Comparison of ENCODE assay signal across 15 cellular contexts in genomic region chr9:133710661-133711427, GRCh38. TPM values are rescaled to one million over a fixed set of nuclear protein-coding genes. Genes with fewer than 3 reads are reported as not detected.
A peak's percentile ranks its signal among the peaks of the same experiment; 100 is the strongest.
DNase-seq lines count a peak whose midpoint lies in the region; ATAC-seq, FAIRE-seq and TF ChIP-seq lines count a peak whose summit lies in the region.
"Had no signal": no experiment of that assay in that cellular context is flagged by ENCODE, and none has a peak within 500 bp of the region (broad histone marks: within the 10 kb centered on the region; RNA-seq: fewer than 3 reads in every experiment).

No MANE protein-coding gene starts in this region.

- DNase-seq in Right ventricle myocardium superior (peak; percentile 36), left ventricle myocardium inferior (no peak), brain microvascular endothelial cell (no peak), urothelium cell line (ENCODE audit: low spot score) (peak; percentile 29), T-helper 9 cell (no peak), NCI-H526 treated with DMSO at 0.1 percent for 48 hours (lab: John Stamatoyannopoulos, UW) (no peak)
- DNase-seq in naive thymus-derived CD4-positive, alpha-beta T cell = no peak
- DNase-seq in stimulated activated CD4-positive, alpha-beta T cell treated with anti-CD3 and anti-CD28 coated beads, Interleukin-2, amount 100 ng/mL, for 48 hours = no peak
- DNase-seq: activated CD8-positive, alpha-beta memory T cell treated with anti-CD3 and anti-CD28 coated beads, Interleukin-2, amount 50 U/mL, for 4 hours; NCI-H2029; NCI-H748 treated with DMSO at 0.1 percent for 48 hours; Peyer's patch; thyroid gland had no signal

- H3K4me3 Mint-ChIP-seq in naive thymus-derived CD4-positive, alpha-beta T cell = peak overlapping the region in 3 of 10 donors; percentile 46 to 67 (median 57)
- H3K4me3 Mint-ChIP-seq: activated naive CD8-positive, alpha-beta T cell had no signal

- peaks cover 36% of the 10 kb centered on the region for H3K4me1 ChIP-seq in left ventricle myocardium inferior
- peaks cover 8 to 35% of the 10 kb centered on the region in 2 donors for H3K4me1 ChIP-seq in naive thymus-derived CD4-positive, alpha-beta T cell (ENCODE audit: control insufficient read depth in 2 of 2, insufficient read depth in 2 of 2, low read length in 2 of 2)

- peaks cover 0 to 7% (median 0%) of the 10 kb centered on the region in 5 donors for H3K27me3 Mint-ChIP-seq in naive thymus-derived CD4-positive, alpha-beta T cell
- H3K27me3 Mint-ChIP-seq: activated naive CD8-positive, alpha-beta T cell had no signal

- H3K9me3 Mint-ChIP-seq in naive thymus-derived CD4-positive, alpha-beta T cell = peaks cover 0 to 1% (median 0%) of the 10 kb centered on the region in 11 donors

- TF ChIP-seq CTCF in left ventricle myocardium inferior (IDR thresholded peaks at IDR 0.05; ENCODE audit: borderline replicate concordance) = no peak
- TF ChIP-seq CTCF in brain microvascular endothelial cell (IDR thresholded peaks at IDR 0.05; ENCODE audit: low read depth, low read length, missing control alignments) = no peak

- no peaks in the 10 kb centered on the region for H3K36me3 Mint-ChIP-seq in naive thymus-derived CD4-positive, alpha-beta T cell
- H3K36me3 Mint-ChIP-seq: activated naive CD8-positive, alpha-beta T cell had no signal

- intact Hi-C loops in Right ventricle myocardium superior (cut with DNase I) (no loop called here), left ventricle myocardium inferior (cut with micrococcal nuclease) (no loop called here)
- intact Hi-C loops in naive thymus-derived CD4-positive, alpha-beta T cell (cut with micrococcal nuclease) = no loop called here

- H3K4me1 Mint-ChIP-seq in naive thymus-derived CD4-positive, alpha-beta T cell = peaks cover 5 to 39% (median 32%) of the 10 kb centered on the region in 7 donors

- POLR2A ChIA-PET in naive thymus-derived CD4-positive, alpha-beta T cell (lab: Charles Lee) = interaction anchor here (2.9 to 16.7 kb wide), 2 partner anchors 8 to 27 kb away, joined by 14 to 448 read pairs; no protein-coding TSS in a partner anchor

- no peaks in the 10 kb centered on the region for H3K9me3 ChIP-seq in left ventricle myocardium inferior (replicated peaks)
- no peaks in the 10 kb centered on the region for H3K9me3 ChIP-seq in naive thymus-derived CD4-positive, alpha-beta T cell (ENCODE audit: control insufficient read depth in 2 of 3, low read length in 3 of 3)
- H3K9me3 ChIP-seq: Peyer's patch, thyroid gland had no signal

- in situ Hi-C loops in brain microvascular endothelial cell (cut with HindIII; ENCODE audit: low pct_ligation_motif_present, low sequenced_read_pairs) = no loop called here

- CTCF ChIA-PET in naive thymus-derived CD4-positive, alpha-beta T cell (lab: Charles Lee) = interaction anchor here (0.6 to 1.0 kb wide), 2 partner anchors 38 to 219 kb away, joined by 3 to 4 read pairs; no protein-coding TSS in a partner anchor

- no peak for ATAC-seq in Right ventricle myocardium superior (ENCODE audit: poor library complexity)
- ATAC-seq in naive thymus-derived CD4-positive, alpha-beta T cell = no peak
- ATAC-seq: activated CD4-positive, CD25-positive, alpha-beta regulatory T cell treated with anti-CD3 and anti-CD28 coated beads, Interleukin-2, amount 50 U/mL, for 24 hours had no signal

- H3K27ac ChIP-seq in left ventricle myocardium inferior (replicated peaks) (no peak overlapping the region), brain microvascular endothelial cell (peak overlapping the region; percentile 95)
- H3K27ac ChIP-seq in naive thymus-derived CD4-positive, alpha-beta T cell (ENCODE audit: low read depth, low read length) = no peak overlapping the region
- H3K27ac ChIP-seq: Peyer's patch had no signal

- peaks cover 54% of the 10 kb centered on the region for H3K27me3 ChIP-seq in left ventricle myocardium inferior (ENCODE audit: low read depth)
- no peaks in the 10 kb centered on the region for H3K27me3 ChIP-seq in brain microvascular endothelial cell (replicated peaks)
- no peaks in the 10 kb centered on the region for H3K27me3 ChIP-seq in naive thymus-derived CD4-positive, alpha-beta T cell (ENCODE audit: control insufficient read depth in 2 of 2, insufficient read depth in 2 of 2, low read length in 2 of 2)
- H3K27me3 ChIP-seq: Peyer's patch, thyroid gland had no signal

- H3K4me3 ChIP-seq in left ventricle myocardium inferior = no peak overlapping the region
- H3K4me3 ChIP-seq in brain microvascular endothelial cell (ENCODE audit: low read depth, low read length) = no peak overlapping the region
- H3K4me3 ChIP-seq in naive thymus-derived CD4-positive, alpha-beta T cell (ENCODE audit: low read length) = no peak overlapping the region
- H3K4me3 ChIP-seq: Peyer's patch, thyroid gland had no signal

- H3K36me3 ChIP-seq in left ventricle myocardium inferior = no peaks in the 10 kb centered on the region
- no peaks in the 10 kb centered on the region for H3K36me3 ChIP-seq in brain microvascular endothelial cell (replicated peaks)
- no peaks in the 10 kb centered on the region for H3K36me3 ChIP-seq in naive thymus-derived CD4-positive, alpha-beta T cell (ENCODE audit: control insufficient read depth in 2 of 3, insufficient read depth in 3 of 3, low read length in 3 of 3)
- H3K36me3 ChIP-seq: Peyer's patch, thyroid gland had no signal

- peak overlapping the region in 7 of 9 donors; percentile 17 to 93 (median 82) for H3K27ac Mint-ChIP-seq in naive thymus-derived CD4-positive, alpha-beta T cell
- H3K27ac Mint-ChIP-seq: activated naive CD8-positive, alpha-beta T cell had no signal

- no peak for FAIRE-seq in urothelium cell line (lab: Jason Lieb, UNC)

RNA-seq across cellular contexts. Expression of gene SARDH, which starts 27.3 kb away (rescaled TPM):
- total RNA-seq in Right ventricle myocardium superior (0.94 TPM), left ventricle myocardium inferior (0.63 TPM)
- 10 to 100 TPM in 3 of 5 experiments, 1 to 10 TPM in 1, under 1 TPM in 1; 0.73 to 27.2 (median 16.5) TPM for total RNA-seq in naive thymus-derived CD4-positive, alpha-beta T cell
- 10 to 100 TPM; 10.2 to 11.0 TPM for polyA plus RNA-seq in naive thymus-derived CD4-positive, alpha-beta T cell

Comparison
In these comparisons a context has a peak if more than half of its experiments do, and no peak if none do; other contexts are left out.
1. DNase-seq: peak in Right ventricle myocardium superior (single experiment) and urothelium cell line (single experiment); none in left ventricle myocardium inferior (single experiment), brain microvascular endothelial cell (single experiment), naive thymus-derived CD4-positive, alpha-beta T cell (0 of 9), T-helper 9 cell (single experiment), stimulated activated CD4-positive, alpha-beta T cell treated with anti-CD3 and anti-CD28 coated beads, Interleukin-2, amount 100 ng/mL, for 48 hours (0 of 2) and NCI-H526 treated with DMSO at 0.1 percent for 48 hours (single experiment).